9 cellular contexts compared by ENCODE assay signal in genomic region chr12:132506328-132506727, GRCh38. TPM values are rescaled to one million over a fixed set of nuclear protein-coding genes. Genes with fewer than 3 reads are reported as not detected.
DNase-seq lines count a peak whose midpoint lies in the region; ATAC-seq and TF ChIP-seq lines count a peak whose summit lies in the region.
"Had no signal": no experiment of that assay in that cellular context is flagged by ENCODE, and none has a peak within 500 bp of the region (broad histone marks: within the 10 kb centered on the region; RNA-seq: fewer than 3 reads in every experiment).

No MANE protein-coding gene starts in this region.

- peak overlapping the region; percentile 54 for H3K27ac ChIP-seq in right cardiac atrium (ENCODE audit: low read length)

- no peak for TF ChIP-seq CTCF in WI38 (IDR thresholded peaks at IDR 0.05; ENCODE audit: low read depth, low read length)

- H3K9me3 Mint-ChIP-seq in stimulated activated effector memory CD8-positive, alpha-beta T cell treated with anti-CD3 and anti-CD28 coated beads, Interleukin-12 subunit alpha, Interleukin-12 subunit beta, amount 100 ng/mL, for 72 hours: no peaks in the 10 kb centered on the region

- no peaks in the 10 kb centered on the region for H3K9me3 ChIP-seq in right cardiac atrium (ENCODE audit: control insufficient read depth, low read length)

- peak overlapping the region; percentile 29; the same call in 1 of the 2 replicates for H3K4me3 ChIP-seq in WI38 (ENCODE audit: low read depth, low read length)
- no peak overlapping the region for H3K4me3 ChIP-seq in right cardiac atrium (ENCODE audit: low read length)

- WGBS in right cardiac atrium: 40% methylated on average over 11 of the region's 11 CpGs

- H3K27ac Mint-ChIP-seq in stimulated activated effector memory CD8-positive, alpha-beta T cell treated with anti-CD3 and anti-CD28 coated beads, Interleukin-12 subunit alpha, Interleukin-12 subunit beta, amount 100 ng/mL, for 72 hours: peak overlapping the region; percentile 52

- ATAC-seq in right cardiac atrium (no peak), HG03280 (IDR thresholded peaks at IDR 0.05; ENCODE audit: unreplicated experiment) (no peak)
- ATAC-seq in stimulated activated effector memory CD8-positive, alpha-beta T cell treated with anti-CD3 and anti-CD28 coated beads, Interleukin-12 subunit alpha, Interleukin-12 subunit beta, amount 100 ng/mL, for 72 hours: no peak

- DNase-seq in NCI-H2107 treated with DMSO at 0.1 percent for 48 hours (lab: John Stamatoyannopoulos, UW; ENCODE audit: unreplicated experiment) (peak; percentile 26), NCI-H2107 (lab: John Stamatoyannopoulos, UW) (no peak), right cardiac atrium (no peak), NCI-H1105 (lab: John Stamatoyannopoulos, UW) (no peak), NCI-H2081 treated with DMSO at 0.1 percent for 48 hours (lab: John Stamatoyannopoulos, UW) (no peak)
- no peak for DNase-seq in stimulated activated effector memory CD8-positive, alpha-beta T cell treated with anti-CD3 and anti-CD28 coated beads, Interleukin-12 subunit alpha, Interleukin-12 subunit beta, amount 100 ng/mL, for 72 hours (ENCODE audit: low spot score in 2 of 2)
- DNase-seq: NCI-H1105 treated with DMSO at 0.1 percent for 48 hours had no signal

- H3K4me1 ChIP-seq in right cardiac atrium (ENCODE audit: control insufficient read depth, insufficient read depth, low read length): peaks cover 29% of the 10 kb centered on the region

- H3K4me3 Mint-ChIP-seq in stimulated activated effector memory CD8-positive, alpha-beta T cell treated with anti-CD3 and anti-CD28 coated beads, Interleukin-12 subunit alpha, Interleukin-12 subunit beta, amount 100 ng/mL, for 72 hours: no peak overlapping the region

- H3K27me3 ChIP-seq in right cardiac atrium (ENCODE audit: control insufficient read depth, insufficient read depth): no peaks in the 10 kb centered on the region

- peaks cover 56% of the 10 kb centered on the region for H3K4me1 Mint-ChIP-seq in stimulated activated effector memory CD8-positive, alpha-beta T cell treated with anti-CD3 and anti-CD28 coated beads, Interleukin-12 subunit alpha, Interleukin-12 subunit beta, amount 100 ng/mL, for 72 hours

- intact Hi-C loops in right cardiac atrium (cut with DNase I): no loop called here

- H3K36me3 Mint-ChIP-seq in stimulated activated effector memory CD8-positive, alpha-beta T cell treated with anti-CD3 and anti-CD28 coated beads, Interleukin-12 subunit alpha, Interleukin-12 subunit beta, amount 100 ng/mL, for 72 hours: peaks cover 6% of the 10 kb centered on the region

RNA-seq across cellular contexts. Expression of gene FBRSL1, which starts 16.4 kb away (rescaled TPM):
- total RNA-seq in right cardiac atrium: 10 to 100 TPM; 50.4 to 65.0 (median 54.7) TPM
- polyA plus RNA-seq in right cardiac atrium: 36.4 TPM
